Comparison of ENCODE assay signal across 8 cellular contexts in the genomic region with DNA sequence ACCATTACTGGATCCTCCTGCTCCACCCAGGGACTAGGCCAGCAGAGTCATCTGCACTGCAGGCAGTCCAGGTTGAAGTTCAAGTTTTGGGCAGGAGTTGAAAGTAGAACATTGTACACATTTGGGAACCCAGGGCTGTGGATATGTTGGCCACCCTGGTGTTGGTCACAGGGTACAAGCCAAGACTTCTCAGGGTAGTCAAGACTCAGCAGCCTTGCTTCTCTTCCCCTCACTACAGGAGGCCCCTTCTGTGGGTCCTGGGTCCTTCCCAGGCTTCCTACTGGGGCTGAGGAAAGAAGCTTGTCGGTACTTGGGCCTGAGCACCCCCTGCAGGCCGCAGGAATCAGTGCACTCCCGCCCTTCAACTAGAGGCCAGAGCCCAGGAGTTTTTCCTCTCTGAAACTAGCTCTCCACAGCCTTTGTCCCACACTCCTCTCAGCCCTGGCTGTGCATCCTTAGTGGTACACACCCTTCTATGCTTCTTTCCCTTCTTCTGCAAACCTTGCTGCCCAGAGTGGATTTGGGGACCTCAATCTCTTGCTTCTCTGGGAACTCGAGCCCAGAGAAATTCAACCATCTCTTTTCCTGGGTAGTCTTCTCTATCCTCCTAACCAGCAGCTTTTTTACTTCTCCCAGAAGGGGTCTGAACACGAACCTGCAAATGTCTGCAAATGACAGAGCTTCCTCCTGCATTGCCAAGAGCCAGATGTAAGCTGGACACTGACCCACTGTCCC. TPM values are rescaled to one million over a fixed set of nuclear protein-coding genes. Genes with fewer than 3 reads are reported as not detected.
DNase-seq lines count a peak whose midpoint lies in the region; ATAC-seq and TF ChIP-seq lines count a peak whose summit lies in the region.

No MANE protein-coding gene starts in this region.

- no peaks in the 10 kb centered on the region for H3K9me3 Mint-ChIP-seq in activated T-cell treated with anti-CD3 and anti-CD28 coated beads, Interleukin-2, amount 50 U/mL, for 24 hours

- H2AFZ ChIP-seq in OCI-LY3 (ENCODE audit: low read depth, low read length) = no peak overlapping the region

- H3K27me3 ChIP-seq in OCI-LY3 (ENCODE audit: low read depth, low read length) = no peaks in the 10 kb centered on the region
- H3K27me3 ChIP-seq in tibial nerve = no peaks in the 10 kb centered on the region

- peak; percentile 58 for ATAC-seq in GM18858 (IDR thresholded peaks at IDR 0.05; ENCODE audit: unreplicated experiment)
- ATAC-seq in HG03064 (IDR thresholded peaks at IDR 0.05; ENCODE audit: low read depth, unreplicated experiment) = peak; percentile 67

- TF ChIP-seq POLR2A in tibial nerve (IDR thresholded peaks at IDR 0.05) = no peak

- no peaks in the 10 kb centered on the region for H3K27me3 Mint-ChIP-seq in activated T-cell treated with anti-CD3 and anti-CD28 coated beads, Interleukin-2, amount 50 U/mL, for 24 hours

- H3K27ac ChIP-seq in OCI-LY3 (ENCODE audit: low read length) (no peak overlapping the region), tibial nerve (no peak overlapping the region)

- H3K9ac ChIP-seq in OCI-LY3 (ENCODE audit: low read length) = no peak overlapping the region

- H3K4me2 ChIP-seq in OCI-LY3 (ENCODE audit: low read length) = no peak overlapping the region

- 25 to 28% methylated on average over 5 of the region's 5 CpGs for WGBS in tibial nerve, 2 donors

- TF ChIP-seq CTCF in OCI-LY3 (IDR thresholded peaks at IDR 0.05; ENCODE audit: low read depth, low read length) (peak; percentile 84), fibroblast of pulmonary artery (IDR thresholded peaks at IDR 0.05; ENCODE audit: low read length, missing control alignments) (peak; percentile 92), tibial nerve (IDR thresholded peaks at IDR 0.05) (peak; percentile 80 to 86 (median 83))

- H3K9me3 ChIP-seq in OCI-LY3 (ENCODE audit: insufficient read depth, low read length) (no peaks in the 10 kb centered on the region), tibial nerve (no peaks in the 10 kb centered on the region)

- no peak overlapping the region for H3K4me3 ChIP-seq in OCI-LY3 (ENCODE audit: low read length)
- no peak overlapping the region for H3K4me3 ChIP-seq in fibroblast of pulmonary artery (replicated peaks; ENCODE audit: low read depth, low read length)
- H3K4me3 ChIP-seq in tibial nerve = no peak overlapping the region

- no peak for TF ChIP-seq EP300 in tibial nerve (IDR thresholded peaks at IDR 0.05)

- peak; percentile 79 for DNase-seq in AG08396 (ENCODE audit: low spot score)
- peak; percentile 68 for DNase-seq in activated T-cell treated with anti-CD3 and anti-CD28 coated beads, Interleukin-2, amount 50 U/mL, for 24 hours
- DNase-seq in fibroblast of pulmonary artery (ENCODE audit: low read depth) = peak; percentile 69
- DNase-seq in occipital lobe (lab: John Stamatoyannopoulos, UW) = peak; percentile 26
- peak in 1 of 2 donors; percentile 49 for DNase-seq in tibial nerve (ENCODE audit: low spot score in 2 of 2)

- no peaks in the 10 kb centered on the region for H4K20me1 ChIP-seq in OCI-LY3 (ENCODE audit: insufficient read depth, low read length)

- H3K27ac Mint-ChIP-seq in activated T-cell treated with anti-CD3 and anti-CD28 coated beads, Interleukin-2, amount 50 U/mL, for 24 hours = no peak overlapping the region

- no peaks in the 10 kb centered on the region for H3K4me1 Mint-ChIP-seq in activated T-cell treated with anti-CD3 and anti-CD28 coated beads, Interleukin-2, amount 50 U/mL, for 24 hours (ENCODE audit: low read depth)

- H3K36me3 Mint-ChIP-seq in activated T-cell treated with anti-CD3 and anti-CD28 coated beads, Interleukin-2, amount 50 U/mL, for 24 hours (ENCODE audit: low read depth) = no peaks in the 10 kb centered on the region

- H3K4me3 Mint-ChIP-seq in activated T-cell treated with anti-CD3 and anti-CD28 coated beads, Interleukin-2, amount 50 U/mL, for 24 hours = no peak overlapping the region

- H3K36me3 ChIP-seq in OCI-LY3 (replicated peaks; ENCODE audit: low read depth, low read length) = no peaks in the 10 kb centered on the region
- H3K36me3 ChIP-seq in tibial nerve = peaks cover 0 to 12% (median under 1%) of the 10 kb centered on the region in 3 donors

- H3K79me2 ChIP-seq in OCI-LY3 (ENCODE audit: low read length) = no peaks in the 10 kb centered on the region

- H3K4me1 ChIP-seq in OCI-LY3 (ENCODE audit: low read length) = peaks cover under 1% of the 10 kb centered on the region; the same call in 1 of the 2 replicates
- no peaks in the 10 kb centered on the region for H3K4me1 ChIP-seq in tibial nerve

RNA-seq across cellular contexts. Expression of a gene that starts 2.6 kb away (rescaled TPM):
- total RNA-seq in occipital lobe (2.3 TPM), tibial nerve (1 to 10 TPM; 1.0 to 7.5 (median 4.8) TPM)

RNA-seq across cellular contexts. Expression of a gene that starts 24.5 kb away (rescaled TPM):
- total RNA-seq in occipital lobe = 266 TPM
- total RNA-seq in tibial nerve = 10 to 100 TPM; 56.1 to 67.6 (median 62.8) TPM

RNA-seq across cellular contexts. Expression of a gene that starts 30.3 kb away (rescaled TPM):
- total RNA-seq in occipital lobe = 65.4 TPM
- 10 to 100 TPM; 25.6 to 47.7 (median 31.8) TPM for total RNA-seq in tibial nerve

RNA-seq across cellular contexts. Expression of a gene that starts 37.7 kb away (rescaled TPM):
- 25.3 TPM for total RNA-seq in occipital lobe
- total RNA-seq in tibial nerve = 10 to 100 TPM; 40.0 to 63.9 (median 49.7) TPM

RNA-seq across cellular contexts. Expression of a gene that starts 37.9 kb away (rescaled TPM):
- total RNA-seq in occipital lobe (26.7 TPM), tibial nerve (10 to 100 TPM; 37.1 to 66.6 (median 51.7) TPM)
